22 cellular contexts compared by ENCODE assay signal in the genomic region with DNA sequence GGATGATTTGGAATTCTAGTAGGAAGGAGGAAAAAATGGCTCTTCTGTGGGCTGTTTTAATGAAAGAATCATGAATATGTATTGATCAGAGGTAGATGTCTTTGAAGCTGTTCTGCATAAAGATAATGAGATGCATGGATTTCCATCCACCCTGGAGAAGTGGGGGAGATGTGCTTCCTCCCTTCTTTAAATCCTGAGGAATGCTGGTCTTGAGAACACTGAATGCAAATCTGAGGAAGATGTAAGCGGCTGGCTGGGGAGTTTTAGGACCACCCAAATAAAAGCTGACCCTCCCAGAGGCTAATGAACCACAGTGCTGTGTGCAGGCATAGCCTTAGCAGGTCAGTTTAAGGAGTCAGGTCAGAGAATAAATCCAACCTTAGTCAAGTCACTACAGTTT. TPM values are rescaled to one million over a fixed set of nuclear protein-coding genes. Genes with fewer than 3 reads are reported as not detected.
DNase-seq lines count a peak whose midpoint lies in the region; FAIRE-seq and TF ChIP-seq lines count a peak whose summit lies in the region.
"Had no signal": no experiment of that assay in that cellular context is flagged by ENCODE, and none has a peak within 500 bp of the region (broad histone marks: within the 10 kb centered on the region; RNA-seq: fewer than 3 reads in every experiment).

No MANE protein-coding gene starts in this region.

- no peaks in the 10 kb centered on the region for H3K27me3 ChIP-seq in HUES48 (ENCODE audit: control insufficient read depth, insufficient read depth, low read length)
- H3K27me3 ChIP-seq in astrocyte (ENCODE audit: insufficient read depth, low read length): peaks cover 22% of the 10 kb centered on the region
- H3K27me3 ChIP-seq in stomach smooth muscle (ENCODE audit: control insufficient read depth in 1 of 2, insufficient read depth in 2 of 2, low read length in 2 of 2): no peaks in the 10 kb centered on the region
- H3K27me3 ChIP-seq in osteoblast (ENCODE audit: insufficient read depth, low read length): peaks cover 41% of the 10 kb centered on the region

- H2AFZ ChIP-seq in astrocyte (ENCODE audit: low read depth, low read length): no peak overlapping the region
- H2AFZ ChIP-seq in osteoblast (ENCODE audit: low read length): no peak overlapping the region
- H2AFZ ChIP-seq: GM23248 had no signal

- H3K36me3 Mint-ChIP-seq in astrocyte (ENCODE audit: low read depth, unreplicated experiment): no peaks in the 10 kb centered on the region
- H3K36me3 Mint-ChIP-seq: CD4-positive, alpha-beta memory T cell had no signal

- H3K4me1 ChIP-seq in HUES48 (ENCODE audit: control insufficient read depth, insufficient read depth, low read length) (peaks cover 19% of the 10 kb centered on the region), astrocyte (ENCODE audit: insufficient read depth, low read length) (peaks cover 12% of the 10 kb centered on the region), stomach smooth muscle (ENCODE audit: control insufficient read depth, insufficient read depth, low read length) (peaks cover 41% of the 10 kb centered on the region), osteoblast (ENCODE audit: insufficient read depth, low read length) (peaks cover 10% of the 10 kb centered on the region)
- H3K4me1 ChIP-seq: SJSA1 had no signal

- H3K9me3 Mint-ChIP-seq in astrocyte (ENCODE audit: unreplicated experiment): no peaks in the 10 kb centered on the region
- H3K9me3 Mint-ChIP-seq: CD4-positive, alpha-beta memory T cell had no signal

- H3K4me1 Mint-ChIP-seq in astrocyte (ENCODE audit: low read depth, unreplicated experiment): peaks cover 20% of the 10 kb centered on the region
- H3K4me1 Mint-ChIP-seq: CD4-positive, alpha-beta memory T cell had no signal

- H3K27me3 Mint-ChIP-seq in astrocyte (ENCODE audit: low read depth, unreplicated experiment): peaks cover 3% of the 10 kb centered on the region

- H3K36me3 ChIP-seq in HUES48 (ENCODE audit: control insufficient read depth, insufficient read depth, low read length): peaks cover 3% of the 10 kb centered on the region; the same call in 1 of the 2 replicates
- no peaks in the 10 kb centered on the region for H3K36me3 ChIP-seq in astrocyte (ENCODE audit: insufficient read depth, low read length)
- H3K36me3 ChIP-seq in stomach smooth muscle (ENCODE audit: control insufficient read depth in 2 of 2, insufficient read depth in 2 of 2, low read length in 2 of 2): peaks cover 0 to 7% of the 10 kb centered on the region in 2 donors
- H3K36me3 ChIP-seq in osteoblast (ENCODE audit: insufficient read depth, low read length): no peaks in the 10 kb centered on the region
- H3K36me3 ChIP-seq: SJSA1 had no signal

- H3K9me3 ChIP-seq in HUES48 (ENCODE audit: control insufficient read depth, insufficient read depth, low read length) (no peaks in the 10 kb centered on the region), astrocyte (ENCODE audit: insufficient read depth, low read depth, low read length) (no peaks in the 10 kb centered on the region), stomach smooth muscle (ENCODE audit: control insufficient read depth in 2 of 2, low read length in 2 of 2) (no peaks in the 10 kb centered on the region), osteoblast (ENCODE audit: low read depth, low read length) (no peaks in the 10 kb centered on the region)
- H3K9me3 ChIP-seq: SJSA1 had no signal

- TF ChIP-seq CTCF in astrocyte (IDR thresholded peaks at IDR 0.05; ENCODE audit: insufficient read depth, low read depth, low read length) (no peak), osteoblast (IDR thresholded peaks at IDR 0.05; ENCODE audit: extremely low read depth, low read depth, low read length) (no peak), GM10266 (IDR thresholded peaks at IDR 0.05; ENCODE audit: control insufficient read depth, insufficient read depth, low read depth, missing control alignments) (no peak)

- no peak overlapping the region for H3K4me2 ChIP-seq in astrocyte (ENCODE audit: low read length)
- H3K4me2 ChIP-seq in osteoblast (ENCODE audit: insufficient read depth, low read length): no peak overlapping the region

- H3K9ac ChIP-seq in HUES48 (ENCODE audit: low read depth, low read length) (0 out of 2 replicates have a peak overlapping the region, but pooled peaks have one; percentile 10), astrocyte (ENCODE audit: low read length) (no peak overlapping the region), stomach smooth muscle (ENCODE audit: low read length in 2 of 2) (no peak overlapping the region)
- H3K9ac ChIP-seq: GM23248 had no signal

- no peak for FAIRE-seq in astrocyte (lab: Jason Lieb, UNC)

- H3K4me3 ChIP-seq in HUES48 (ENCODE audit: low read depth, low read length): no peak overlapping the region; the same call in 1 of the 2 replicates
- H3K4me3 ChIP-seq in astrocyte (ENCODE audit: insufficient read depth, low read depth, low read length): no peak overlapping the region
- H3K4me3 ChIP-seq in stomach smooth muscle (ENCODE audit: low read length in 2 of 2): no peak overlapping the region
- H3K4me3 ChIP-seq in osteoblast (ENCODE audit: insufficient read depth, low read length): no peak overlapping the region
- H3K4me3 ChIP-seq: GM23248, SJSA1 had no signal

- no peak overlapping the region for H3K4me3 Mint-ChIP-seq in astrocyte (ENCODE audit: unreplicated experiment)
- H3K4me3 Mint-ChIP-seq: CD4-positive, alpha-beta memory T cell had no signal

- H3K27ac Mint-ChIP-seq in astrocyte (ENCODE audit: unreplicated experiment): peak overlapping the region; percentile 16

- no peaks in the 10 kb centered on the region for H3K79me2 ChIP-seq in astrocyte (ENCODE audit: insufficient read depth, low read length)
- no peaks in the 10 kb centered on the region for H3K79me2 ChIP-seq in osteoblast (ENCODE audit: insufficient read depth, low read length)

- DNase-seq in astrocyte (ENCODE audit: low read depth) (no peak), iPS-NIHi11 (ENCODE audit: low spot score) (peak; percentile 20), osteoblast (ENCODE audit: insufficient read length, low spot score, missing footprints) (no peak), GM10266 (ENCODE audit: extremely low spot score) (no peak), dermis blood vessel endothelial cell (no peak)
- DNase-seq: C1 segment of cervical spinal cord; CD4-positive, alpha-beta memory T cell; COR-L47; GM23248; NCI-H1092; NCI-H1436; NCI-H187; NCI-H2081 treated with DMSO at 0.1 percent for 48 hours; NCI-H2171 treated with DMSO at 0.1 percent for 48 hours; NCI-H524; NCI-H774; Right ventricle myocardium superior; RPMI8226 had no signal

- H4K20me1 ChIP-seq in astrocyte (ENCODE audit: insufficient read depth, low read length): no peaks in the 10 kb centered on the region
- no peaks in the 10 kb centered on the region for H4K20me1 ChIP-seq in osteoblast (ENCODE audit: insufficient read depth, low read length)

- H3K27ac ChIP-seq in HUES48 (ENCODE audit: low read depth, low read length) (peak overlapping the region; percentile 63), astrocyte (ENCODE audit: low read depth, low read length) (no peak overlapping the region), stomach smooth muscle (ENCODE audit: low read length) (peak overlapping the region; percentile 90), osteoblast (ENCODE audit: low read depth, low read length) (no peak overlapping the region)
- H3K27ac ChIP-seq: GM23248, SJSA1 had no signal

RNA-seq across cellular contexts. Expression of a gene that starts 37.3 kb away (rescaled TPM):
- total RNA-seq in astrocyte (0.23 TPM in 1 of 2 replicates, not detected in the other), osteoblast (0.88 and 3.3 TPM in 2 replicates), dermis blood vessel endothelial cell (0.47 and 1.0 TPM in 2 replicates)
- total RNA-seq: G401, SJSA1 had no signal

RNA-seq across cellular contexts. Expression of a gene that starts 37.8 kb away (rescaled TPM):
- total RNA-seq in astrocyte (23.4 and 26.8 TPM in 2 replicates), osteoblast (64.4 and 72.2 TPM in 2 replicates), dermis blood vessel endothelial cell (46.9 and 53.8 TPM in 2 replicates)

RNA-seq across cellular contexts. Expression of a gene that starts 37.9 kb away (rescaled TPM):
- total RNA-seq in astrocyte (0.12 and 0.20 TPM in 2 replicates), osteoblast (not detected in 2 replicates), dermis blood vessel endothelial cell (under 0.01 and 0.05 TPM in 2 replicates)

RNA-seq across cellular contexts. Expression of a gene that starts 44.6 kb away (rescaled TPM):
- total RNA-seq in astrocyte (2.2 and 2.5 TPM in 2 replicates), osteoblast (4.0 and 4.7 TPM in 2 replicates), dermis blood vessel endothelial cell (0.28 and 0.68 TPM in 2 replicates)

Comparison
In these comparisons a context has a peak if more than half of its experiments do, and no peak if none do; other contexts are left out.
1. H3K27ac ChIP-seq: peak in HUES48 (single experiment) and stomach smooth muscle (single experiment); none in astrocyte (single experiment) and osteoblast (single experiment).